ENCODE assay signal across 8 cellular contexts in the genomic region with DNA sequence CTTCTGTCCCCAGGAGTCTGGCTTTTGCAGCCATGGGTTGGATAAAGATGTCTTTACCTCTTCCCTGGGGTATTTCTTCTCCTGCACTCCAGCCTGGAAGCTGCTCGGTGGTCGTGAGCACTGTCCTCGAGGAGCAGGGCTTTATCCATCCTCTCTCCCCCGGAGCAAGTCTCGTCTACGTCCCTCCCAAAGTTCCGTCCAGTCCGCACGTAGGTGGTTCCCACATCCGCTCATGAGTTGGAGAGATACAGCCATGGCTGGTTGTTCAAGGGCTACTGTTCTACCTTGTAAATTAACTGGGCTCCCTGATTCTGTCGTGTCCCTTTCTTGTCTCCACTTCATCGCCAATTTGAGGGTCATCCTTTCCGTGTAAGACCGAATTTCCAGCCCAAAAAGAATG.
"Had no signal": no experiment of that assay in that cellular context is flagged by ENCODE, and none has a peak within 500 bp of the region (broad histone marks: within the 10 kb centered on the region; RNA-seq: fewer than 3 reads in every experiment).

No MANE protein-coding gene starts in this region.

- H3K9me3 ChIP-seq: HAP-1 had no signal

- H3K4me3 ChIP-seq: GM23248, HAP-1 had no signal

- H3K27ac ChIP-seq: GM23248, HL-60 had no signal

- FAIRE-seq: HepG2 had no signal

- H3K4me1 ChIP-seq: HAP-1 had no signal

- DNase-seq: GM23248, GOT3, H7, HFFc6 had no signal

- H3K9ac ChIP-seq: GM23248 had no signal

- ATAC-seq: HCT116, HepG2 had no signal

- H2AFZ ChIP-seq: GM23248 had no signal
